Comparison of ENCODE assay signal across 1 cellular context in genomic region chr16:57680842-57681241, GRCh38.
TF ChIP-seq lines count a peak whose summit lies in the region.

No MANE protein-coding gene starts in this region.

TF ChIP-seq in K562, 482 proteins besides CTCF, POLR2A, EP300 and RAD21:
- TF ChIP-seq, protein P1, sequence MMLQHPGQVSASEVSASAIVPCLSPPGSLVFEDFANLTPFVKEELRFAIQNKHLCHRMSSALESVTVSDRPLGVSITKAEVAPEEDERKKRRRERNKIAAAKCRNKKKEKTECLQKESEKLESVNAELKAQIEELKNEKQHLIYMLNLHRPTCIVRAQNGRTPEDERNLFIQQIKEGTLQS (IDR thresholded peaks at IDR 0.05), result peak; percentile 62; the same call in 1 of the 2 replicates
- TF ChIP-seq, protein P1 (CRISPR knock-in tag; conservative IDR thresholded peaks at IDR 0.05), result no peak
- TF ChIP-seq CEBPG (CRISPR knock-in tag; IDR thresholded peaks at IDR 0.05), result peak; percentile 42; the same call in 1 of the 2 replicates
- peak; percentile 52 to 77; a peak in 3 of 4 replicates for TF ChIP-seq CEBPG (tag; conservative IDR thresholded peaks at IDR 0.05 in 1 of 2, IDR thresholded peaks at IDR 0.05 in 1 of 2)
- TF ChIP-seq BMI1 (IDR thresholded peaks at IDR 0.05; ENCODE audit: low read length), result no peak
- TF ChIP-seq CEBPB (tag; IDR thresholded peaks at IDR 0.05), result peak; percentile 66
- TF ChIP-seq BRF2 (IDR thresholded peaks at IDR 0.05; ENCODE audit: borderline replicate concordance, insufficient read depth, insufficient read length), result no peak
